22 cellular contexts compared by ENCODE assay signal in the genomic region with DNA sequence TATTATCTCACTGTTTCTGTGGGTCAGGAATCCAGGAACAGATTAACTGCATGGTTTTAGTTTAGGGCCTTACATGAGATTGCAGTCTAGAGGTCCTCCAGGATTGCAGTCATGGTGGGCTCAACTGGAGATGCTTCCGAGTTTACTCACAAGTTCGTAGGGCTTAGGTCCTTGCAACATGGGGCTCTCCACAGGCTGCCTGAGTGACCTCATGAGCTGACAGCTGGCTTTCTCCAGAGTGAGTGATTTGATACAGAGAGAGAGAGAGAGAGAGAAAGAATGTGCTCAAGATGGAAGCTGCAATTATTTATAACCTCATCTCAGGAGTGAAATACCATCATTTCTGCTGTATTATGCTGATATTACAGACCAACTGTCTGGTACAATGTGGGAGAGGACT.
"Had no signal": no experiment of that assay in that cellular context is flagged by ENCODE, and none has a peak within 500 bp of the region (broad histone marks: within the 10 kb centered on the region; RNA-seq: fewer than 3 reads in every experiment).

No MANE protein-coding gene starts in this region.

- H3K36me3 ChIP-seq: colonic mucosa, esophagus squamous epithelium, gastrocnemius medialis, heart right ventricle, left lung, lower lobe of right lung had no signal

- H3K9me3 ChIP-seq: colonic mucosa had no signal

- H3K27ac ChIP-seq: colonic mucosa, epithelial cell of prostate, esophagus squamous epithelium, gastrocnemius medialis, heart right ventricle, left lung, lower lobe of right lung had no signal

- H3K27me3 ChIP-seq: colonic mucosa, esophagus squamous epithelium, gastrocnemius medialis, heart right ventricle, left lung had no signal

- DNase-seq: colonic mucosa; cortex of kidney; effector CD8-positive, alpha-beta T cell; effector memory CD8-positive, alpha-beta T cell; endodermal cell; erythroblast; esophagus squamous epithelium; foreskin fibroblast; foreskin melanocyte; gastrocnemius medialis; glutamatergic neuron; head of caudate nucleus; heart right ventricle; hippocampal formation; left cardiac atrium; left lung; left ventricle myocardium superior; lower lobe of right lung; mesenchymal stem cell; midbrain had no signal

- H3K4me1 ChIP-seq: colonic mucosa, esophagus squamous epithelium, gastrocnemius medialis, heart right ventricle, left lung, lower lobe of right lung had no signal

- ATAC-seq: effector memory CD8-positive, alpha-beta T cell; esophagus mucosa; gastrocnemius medialis; heart right ventricle; left cardiac atrium; left lung; left ventricle myocardium superior; lower lobe of right lung had no signal

- H3K4me3 ChIP-seq: colonic mucosa, esophagus squamous epithelium, gastrocnemius medialis, heart right ventricle, left lung, lower lobe of right lung had no signal
